Comparison of ENCODE assay signal across 8 cellular contexts in genomic region chr15:50116477-50116876, GRCh38. TPM values are rescaled to one million over a fixed set of nuclear protein-coding genes. Genes with fewer than 3 reads are reported as not detected.
DNase-seq lines count a peak whose midpoint lies in the region; ATAC-seq, FAIRE-seq and TF ChIP-seq lines count a peak whose summit lies in the region.

No MANE protein-coding gene starts in this region.

- H3K27me3 Mint-ChIP-seq in endodermal cell (ENCODE audit: insufficient read depth) (no peaks in the 10 kb centered on the region), type B pancreatic cell (no peaks in the 10 kb centered on the region)

- ATAC-seq in GM19467 (IDR thresholded peaks at IDR 0.05; ENCODE audit: unreplicated experiment) = no peak
- ATAC-seq in GM19023 (IDR thresholded peaks at IDR 0.05; ENCODE audit: unreplicated experiment) = no peak
- ATAC-seq in psoas muscle = no peak

- H3K27me3 ChIP-seq in endodermal cell (ENCODE audit: control insufficient read depth, insufficient read depth, low read length, poor library complexity, severe bottlenecking) (no peaks in the 10 kb centered on the region), psoas muscle (ENCODE audit: insufficient read depth in 3 of 3, low read length in 2 of 3) (no peaks in the 10 kb centered on the region)

- H3K27ac ChIP-seq in endodermal cell (ENCODE audit: low read depth, low read length) (no peak overlapping the region), psoas muscle (no peak overlapping the region)

- peak; percentile 79 for TF ChIP-seq CTCF in endodermal cell (conservative IDR thresholded peaks at IDR 0.05)
- TF ChIP-seq CTCF in type B pancreatic cell (conservative IDR thresholded peaks at IDR 0.05) = peak; percentile 25
- TF ChIP-seq CTCF in psoas muscle (IDR thresholded peaks at IDR 0.05) = no peak

- no peak overlapping the region for H3K4me3 Mint-ChIP-seq in endodermal cell
- H3K4me3 Mint-ChIP-seq in type B pancreatic cell = no peak overlapping the region

- H3K4me1 Mint-ChIP-seq in endodermal cell = peaks cover 14% of the 10 kb centered on the region
- H3K4me1 Mint-ChIP-seq in type B pancreatic cell (ENCODE audit: unreplicated experiment) = peaks cover 8% of the 10 kb centered on the region

- H3K36me3 ChIP-seq in endodermal cell (ENCODE audit: control insufficient read depth, insufficient read depth, low read length) = no peaks in the 10 kb centered on the region
- no peaks in the 10 kb centered on the region for H3K36me3 ChIP-seq in psoas muscle (ENCODE audit: insufficient read depth in 1 of 2, low read depth in 1 of 2)

- WGBS in endodermal cell (ENCODE audit: insufficient coverage in 1 of 2, insufficient read length in 1 of 2), 2 experiments = 20 to 44% methylated on average over 1 to 3 of the region's 3 CpGs
- WGBS in psoas muscle, 3 donors = 30 to 40% (median 36%) methylated on average over 3 of the region's 3 CpGs

- peak; percentile 77 for FAIRE-seq in GM19239 (lab: Jason Lieb, UNC)

- H3K4me1 ChIP-seq in endodermal cell (ENCODE audit: control insufficient read depth, insufficient read depth, low read length) (no peaks in the 10 kb centered on the region), psoas muscle (no peaks in the 10 kb centered on the region)

- H3K36me3 Mint-ChIP-seq in endodermal cell (ENCODE audit: low read depth) = no peaks in the 10 kb centered on the region
- H3K36me3 Mint-ChIP-seq in type B pancreatic cell = no peaks in the 10 kb centered on the region

- H3K9me3 ChIP-seq in endodermal cell (ENCODE audit: control insufficient read depth, low read length) = no peaks in the 10 kb centered on the region
- H3K9me3 ChIP-seq in psoas muscle = no peaks in the 10 kb centered on the region

- no peak overlapping the region for H3K9ac ChIP-seq in endodermal cell (ENCODE audit: extremely low read depth, low read length, poor library complexity, severe bottlenecking)

- H3K27ac Mint-ChIP-seq in endodermal cell (peak overlapping the region; percentile 27), type B pancreatic cell (no peak overlapping the region)

- H3K9me3 Mint-ChIP-seq in endodermal cell (peaks cover 3% of the 10 kb centered on the region), type B pancreatic cell (no peaks in the 10 kb centered on the region)

- intact Hi-C loops in psoas muscle (cut with DNase I) = no loop called here

- DNase-seq in AG08395 (ENCODE audit: low spot score) (peak; percentile 14), GM19239 (ENCODE audit: insufficient read length, low spot score) (no peak), NOMO-1 (lab: John Stamatoyannopoulos, UW; ENCODE audit: unreplicated experiment in 2 of 2) (peak; percentile 59 to 86), endodermal cell (peak; percentile 82), type B pancreatic cell (ENCODE audit: extremely low spot score, unreplicated experiment) (no peak), psoas muscle (no peak)

- H3K4me3 ChIP-seq in endodermal cell (ENCODE audit: low read length) (no peak overlapping the region), psoas muscle (no peak overlapping the region)

RNA-seq across cellular contexts. Expression of gene ATP8B4, which starts 2.6 kb away (rescaled TPM):
- total RNA-seq in endodermal cell = under 1 TPM; 0.64 to 0.95 TPM
- 0.14 TPM for polyA plus RNA-seq in endodermal cell (2013, experiment 1 of 2)
- 0.04 TPM for polyA plus RNA-seq in endodermal cell (2013, experiment 2 of 2)
- total RNA-seq in type B pancreatic cell (ENCODE audit: low replicate concordance) = 2.2 and 10.3 TPM in 2 replicates
- 1 to 10 TPM; 1.0 to 2.2 (median 1.5) TPM for total RNA-seq in psoas muscle
- under 1 TPM; 0.25 to 0.31 (median 0.29) TPM for polyA plus RNA-seq in psoas muscle

Comparison
In these comparisons a context has a peak if more than half of its experiments do, and no peak if none do; other contexts are left out.
1. DNase-seq: peak in AG08395 (single experiment), NOMO-1 (2 of 2) and endodermal cell (single experiment); none in GM19239 (single experiment), type B pancreatic cell (single experiment) and psoas muscle (0 of 2).